Comparison of ENCODE assay signal across 21 cellular contexts in the genomic region with DNA sequence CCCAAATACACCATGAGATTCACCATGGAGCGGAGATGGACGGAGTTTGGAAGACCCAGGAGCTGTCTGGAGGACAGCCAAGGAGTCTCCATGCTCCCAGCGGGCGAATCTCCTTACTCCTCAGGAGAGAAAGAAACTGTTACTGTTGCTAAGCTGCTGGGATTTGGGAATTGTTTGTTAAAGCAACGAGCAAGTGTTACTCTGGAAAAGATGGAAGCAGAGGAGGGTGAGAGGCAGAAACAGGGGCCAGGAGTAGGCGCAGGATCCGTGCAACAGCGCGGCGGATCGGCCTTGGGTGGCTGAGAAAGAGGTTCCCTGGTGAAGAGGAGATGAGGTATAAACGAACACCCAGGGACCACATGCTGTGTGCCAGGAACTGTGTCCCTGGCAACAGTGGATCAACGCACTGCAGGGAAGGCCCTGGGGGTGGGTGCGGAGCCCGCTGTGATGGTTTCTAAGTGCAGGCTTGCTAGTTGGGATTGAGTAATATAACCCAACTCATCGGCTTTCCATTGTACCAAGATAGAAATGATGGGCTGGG.
DNase-seq lines count a peak whose midpoint lies in the region; ATAC-seq and TF ChIP-seq lines count a peak whose summit lies in the region.
"Had no signal": no experiment of that assay in that cellular context is flagged by ENCODE, and none has a peak within 500 bp of the region (broad histone marks: within the 10 kb centered on the region; RNA-seq: fewer than 3 reads in every experiment).

No MANE protein-coding gene starts in this region.

- no peaks in the 10 kb centered on the region for H3K4me1 ChIP-seq in RWPE2 (ENCODE audit: insufficient read depth, poor library complexity, severe bottlenecking)
- no peaks in the 10 kb centered on the region for H3K4me1 ChIP-seq in mesendoderm (ENCODE audit: control insufficient read depth, low read depth, low read length)
- H3K4me1 ChIP-seq in SK-N-SH (ENCODE audit: control insufficient read depth in 1 of 2, insufficient read depth in 2 of 2, low read depth in 1 of 2, low read length in 1 of 2): no peaks in the 10 kb centered on the region

- no peak overlapping the region for H3K4me3 ChIP-seq in RWPE2 (ENCODE audit: severe bottlenecking)
- no peak overlapping the region for H3K4me3 ChIP-seq in mesendoderm (ENCODE audit: low read length)
- no peak overlapping the region for H3K4me3 ChIP-seq in SK-N-SH (ENCODE audit: low read depth in 2 of 2, low read length in 1 of 2)
- no peak overlapping the region for H3K4me3 ChIP-seq in foreskin fibroblast (ENCODE audit: low read depth in 1 of 2, low read length in 2 of 2)

- no peak overlapping the region for H3K18ac ChIP-seq in mesendoderm (ENCODE audit: low read length)

- CTCF ChIA-PET in SK-N-SH (lab: Yijun Ruan, JAX): no interaction called here

- no peaks in the 10 kb centered on the region for H3K79me1 ChIP-seq in mesendoderm (ENCODE audit: low read length)

- H4K8ac ChIP-seq in mesendoderm (ENCODE audit: low read depth, low read length): no peak overlapping the region

- no peak overlapping the region for H3K4ac ChIP-seq in mesendoderm (ENCODE audit: low read depth, low read length)

- H4K20me1 ChIP-seq in SK-N-SH (ENCODE audit: insufficient read depth): no peaks in the 10 kb centered on the region

- H3K27me3 ChIP-seq in RWPE2 (ENCODE audit: insufficient read depth, poor library complexity, severe bottlenecking): no peaks in the 10 kb centered on the region
- no peaks in the 10 kb centered on the region for H3K27me3 ChIP-seq in mesendoderm (ENCODE audit: insufficient read depth, low read length, poor library complexity)
- H3K27me3 ChIP-seq in SK-N-SH (ENCODE audit: insufficient read depth): no peaks in the 10 kb centered on the region; the same call in 1 of the 2 replicates

- DNase-seq in NCI-H146 (lab: John Stamatoyannopoulos, UW) (peak; percentile 10), NCI-H146 treated with DMSO at 0.1 percent for 48 hours (lab: John Stamatoyannopoulos, UW; ENCODE audit: unreplicated experiment) (no peak), RWPE2 (ENCODE audit: low spot score) (peak; percentile 19), mesendoderm (peak; percentile 40), superior temporal gyrus (ENCODE audit: extremely low spot score) (peak; percentile 24), SK-N-SH (no peak), foreskin fibroblast (no peak)
- DNase-seq: 8988T; EL; Karpas-422; MV-4-11; NCI-H1105 treated with DMSO at 0.1 percent for 48 hours; NCI-H187 treated with DMSO at 0.1 percent for 48 hours; NCI-H2107; NCI-H2227 treated with DMSO at 0.1 percent for 48 hours; NCI-H524; NCI-H774; NK-92 treated with Interleukin-12 subunit alpha and Interleukin-12 subunit beta, amount 100 ng/mL, for 24 hours had no signal

- no peak overlapping the region for H2BK15ac ChIP-seq in mesendoderm (replicated peaks; ENCODE audit: low read depth)

- TF ChIP-seq EP300 in SK-N-SH (IDR thresholded peaks at IDR 0.05; ENCODE audit: borderline replicate concordance in 1 of 2, low read depth in 1 of 2, low read length in 1 of 2): no peak

- H4K5ac ChIP-seq in mesendoderm (ENCODE audit: low read length): no peak overlapping the region

- H3K9me3 ChIP-seq in RWPE2 (ENCODE audit: severe bottlenecking): no peaks in the 10 kb centered on the region
- no peaks in the 10 kb centered on the region for H3K9me3 ChIP-seq in SK-N-SH

- POLR2A ChIA-PET in SK-N-SH (lab: Yijun Ruan, JAX): no interaction called here

- no peak overlapping the region for H2BK5ac ChIP-seq in mesendoderm (ENCODE audit: low read length)

- TF ChIP-seq CTCF in RWPE2 (IDR thresholded peaks at IDR 0.05; ENCODE audit: poor library complexity, severe bottlenecking): no peak
- TF ChIP-seq CTCF in SK-N-SH (IDR thresholded peaks at IDR 0.05): no peak
- TF ChIP-seq CTCF in foreskin fibroblast (IDR thresholded peaks at IDR 0.05; ENCODE audit: low read depth, low read length): no peak

- H3K36me3 ChIP-seq in RWPE2 (ENCODE audit: low read depth) (no peaks in the 10 kb centered on the region), mesendoderm (ENCODE audit: control insufficient read depth, insufficient read depth, low read length) (no peaks in the 10 kb centered on the region), SK-N-SH (replicated peaks in 1 of 2; ENCODE audit: control insufficient read depth in 1 of 2, insufficient read depth in 2 of 2, low read length in 1 of 2) (no peaks in the 10 kb centered on the region)

- H3K4me2 ChIP-seq in mesendoderm (ENCODE audit: low read length) (no peak overlapping the region), SK-N-SH (no peak overlapping the region)

- H3K23ac ChIP-seq in mesendoderm (ENCODE audit: low read length): no peak overlapping the region

- no CpG with 5 or more reads among the region's 16 CpGs for WGBS in mesendoderm (ENCODE audit: extremely low coverage, insufficient coverage, low lambda C conversion rate)
- WGBS in SK-N-SH (ENCODE audit: low lambda C conversion rate): 27% methylated on average over 16 of the region's 16 CpGs

- TF ChIP-seq RAD21 in SK-N-SH (IDR thresholded peaks at IDR 0.05; ENCODE audit: low read length): no peak

- H3K79me2 ChIP-seq in mesendoderm (ENCODE audit: control insufficient read depth, insufficient read depth, low read length) (no peaks in the 10 kb centered on the region), SK-N-SH (ENCODE audit: insufficient read depth) (no peaks in the 10 kb centered on the region)

- H3K9ac ChIP-seq in mesendoderm (ENCODE audit: low read length) (no peak overlapping the region), SK-N-SH (no peak overlapping the region)

- ATAC-seq in RWPE2 (ENCODE audit: low read depth) (no peak), HG02840 (IDR thresholded peaks at IDR 0.05; ENCODE audit: low FRiP score, unreplicated experiment) (no peak)
- ATAC-seq: HCT116 had no signal

- H3K27ac ChIP-seq in RWPE2 (ENCODE audit: poor library complexity, severe bottlenecking) (no peak overlapping the region), mesendoderm (ENCODE audit: low read depth, low read length) (no peak overlapping the region), SK-N-SH (ENCODE audit: low read depth in 2 of 2, low read length in 1 of 2) (no peak overlapping the region)
- H3K27ac ChIP-seq: RWPE1 had no signal

- no peak overlapping the region for H2BK120ac ChIP-seq in mesendoderm (ENCODE audit: low read depth, low read length)

- no peak overlapping the region for H2AK5ac ChIP-seq in mesendoderm (ENCODE audit: low read length)

- no peak overlapping the region for H2AFZ ChIP-seq in SK-N-SH (ENCODE audit: low read depth)

- H3K9me2 ChIP-seq in SK-N-SH: no peaks in the 10 kb centered on the region

- no peak overlapping the region for H3K56ac ChIP-seq in mesendoderm (ENCODE audit: low read length)

- H3F3A ChIP-seq in SK-N-SH (replicated peaks; ENCODE audit: insufficient read depth): no peaks in the 10 kb centered on the region

TF ChIP-seq in SK-N-SH, 30 proteins besides CTCF, POLR2A, EP300 and RAD21:
- no peak for TF ChIP-seq GABPA (IDR thresholded peaks at IDR 0.05; ENCODE audit: low read depth)
- TF ChIP-seq ELF1 (IDR thresholded peaks at IDR 0.05): no peak
- TF ChIP-seq REST (IDR thresholded peaks at IDR 0.05; ENCODE audit: low read depth, low read length): no peak
- TF ChIP-seq EZH2phosphoT487 (IDR thresholded peaks at IDR 0.05; ENCODE audit: borderline replicate concordance, low read depth): no peak

Comparison
In these comparisons a context has a peak if more than half of its experiments do, and no peak if none do; other contexts are left out.
1. DNase-seq: peak in NCI-H146 (single experiment), RWPE2 (single experiment), mesendoderm (single experiment) and superior temporal gyrus (single experiment); none in NCI-H146 treated with DMSO at 0.1 percent for 48 hours (single experiment), SK-N-SH (single experiment) and foreskin fibroblast (0 of 2).